20 cellular contexts compared by ENCODE assay signal in the genomic region with DNA sequence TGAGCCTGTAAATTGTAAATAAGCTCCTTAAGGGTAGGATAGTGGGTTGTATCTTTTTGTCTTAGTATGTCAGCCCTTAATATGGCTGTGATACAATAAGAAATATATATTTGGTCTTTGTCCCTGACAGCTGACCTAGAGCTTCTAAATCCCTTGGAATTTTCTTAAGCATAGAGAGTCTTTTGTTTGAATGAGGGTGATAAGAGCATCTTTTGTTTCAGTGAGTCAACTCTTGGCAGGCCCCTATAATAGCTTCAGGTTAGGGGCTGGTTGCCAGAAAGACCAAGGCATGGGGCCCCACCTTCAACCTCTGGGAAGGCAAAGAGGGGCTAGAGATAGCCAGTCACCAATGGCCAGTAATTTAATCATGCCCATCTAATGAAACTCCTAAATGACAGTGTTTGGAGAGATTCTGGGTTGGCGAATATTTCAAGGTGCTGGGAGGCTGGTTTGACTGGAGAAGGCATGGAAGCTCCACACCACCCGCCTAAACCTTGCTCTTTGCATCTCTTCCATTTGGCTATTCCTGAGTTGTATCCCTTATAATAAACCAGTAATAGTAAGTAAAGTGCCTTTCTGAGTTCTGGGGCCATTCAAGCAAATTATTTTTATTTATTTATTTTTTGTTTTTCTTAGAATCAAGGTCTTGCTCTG. TPM values are rescaled to one million over a fixed set of nuclear protein-coding genes. Genes with fewer than 3 reads are reported as not detected.
DNase-seq lines count a peak whose midpoint lies in the region; ATAC-seq and TF ChIP-seq lines count a peak whose summit lies in the region.
"Had no signal": no experiment of that assay in that cellular context is flagged by ENCODE, and none has a peak within 500 bp of the region (broad histone marks: within the 10 kb centered on the region; RNA-seq: fewer than 3 reads in every experiment).

No MANE protein-coding gene starts in this region.

- no peak overlapping the region for H2BK120ac ChIP-seq in trophoblast cell (ENCODE audit: insufficient read depth, low read length, poor library complexity)

- in situ Hi-C loops in brain microvascular endothelial cell (cut with HindIII; ENCODE audit: low pct_ligation_motif_present, low sequenced_read_pairs), result no loop called here

- H3K9me3 ChIP-seq in PC-9 (ENCODE audit: insufficient read depth, low read depth), result no peaks in the 10 kb centered on the region
- no peaks in the 10 kb centered on the region for H3K9me3 ChIP-seq in trophoblast cell (ENCODE audit: insufficient read depth, low read depth, low read length)
- H3K9me3 ChIP-seq: thyroid gland had no signal

- no peak overlapping the region for H3K14ac ChIP-seq in trophoblast cell (ENCODE audit: low read length)

- H4K12ac ChIP-seq in trophoblast cell (ENCODE audit: low read depth, low read length), result no peak overlapping the region

- no peak overlapping the region for H4K91ac ChIP-seq in trophoblast cell (ENCODE audit: low read depth, low read length)

- no peak overlapping the region for H3K4me3 ChIP-seq in GM23338
- H3K4me3 ChIP-seq in PC-9, result no peak overlapping the region
- no peak overlapping the region for H3K4me3 ChIP-seq in brain microvascular endothelial cell (ENCODE audit: low read depth, low read length)
- no peak overlapping the region for H3K4me3 ChIP-seq in trophoblast cell (ENCODE audit: low read depth, low read length)
- H3K4me3 ChIP-seq: hepatocyte, lung, thyroid gland had no signal

- no peak overlapping the region for H3K23ac ChIP-seq in trophoblast cell (ENCODE audit: low read length)

- H3K4me1 ChIP-seq in GM23338 (ENCODE audit: insufficient read depth) (peaks cover 10% of the 10 kb centered on the region), PC-9 (replicated peaks; ENCODE audit: insufficient read depth) (peaks cover 14% of the 10 kb centered on the region), trophoblast cell (ENCODE audit: control insufficient read depth in 1 of 2, insufficient read depth in 2 of 2, low read length in 2 of 2) (peaks cover 0 to 5% of the 10 kb centered on the region in 2 experiments)

- no peaks in the 10 kb centered on the region for H3K9me2 ChIP-seq in GM23338 (ENCODE audit: insufficient read depth)
- H3K9me2 ChIP-seq in PC-9 (ENCODE audit: insufficient read depth), result no peaks in the 10 kb centered on the region

- peaks cover 9% of the 10 kb centered on the region for H3K27me3 Mint-ChIP-seq in GM23338 (ENCODE audit: insufficient read depth, low read depth, poor library complexity)
- H3K27me3 Mint-ChIP-seq in activated T-cell treated with anti-CD3 and anti-CD28 coated beads, Interleukin-2, amount 50 U/mL, for 24 hours, result no peaks in the 10 kb centered on the region
- H3K27me3 Mint-ChIP-seq: activated CD4-positive, alpha-beta T cell treated with anti-CD3 and anti-CD28 coated beads, Interleukin-2, amount 10 ng/mL, durations not matched to agents 24 days and 14 days had no signal

- no CpG with 5 or more reads among the region's 2 CpGs for WGBS in trophoblast cell (ENCODE audit: extremely low coverage, insufficient coverage, insufficient read length)

- H3K27me3 ChIP-seq in GM23338 (ENCODE audit: insufficient read depth) (no peaks in the 10 kb centered on the region), PC-9 (ENCODE audit: insufficient read depth, low read depth) (no peaks in the 10 kb centered on the region), brain microvascular endothelial cell (replicated peaks) (no peaks in the 10 kb centered on the region), trophoblast cell (ENCODE audit: insufficient read depth, low read length) (no peaks in the 10 kb centered on the region)
- H3K27me3 ChIP-seq: hepatocyte, thyroid gland had no signal

- no peak overlapping the region for H2BK5ac ChIP-seq in trophoblast cell (ENCODE audit: low read depth, low read length, poor library complexity)

- no peak overlapping the region for H3K27ac Mint-ChIP-seq in GM23338
- no peak overlapping the region for H3K27ac Mint-ChIP-seq in activated T-cell treated with anti-CD3 and anti-CD28 coated beads, Interleukin-2, amount 50 U/mL, for 24 hours
- H3K27ac Mint-ChIP-seq: activated CD4-positive, alpha-beta T cell treated with anti-CD3 and anti-CD28 coated beads, Interleukin-2, amount 10 ng/mL, durations not matched to agents 24 days and 14 days; CD8-positive, alpha-beta T cell had no signal

- POLR2A ChIA-PET in PC-9 (lab: Charles Lee; ENCODE audit: unreplicated experiment), result interaction anchor here (0.5 to 0.8 kb wide), 3 partner anchors 9 to 432 kb away, joined by 4 to 14 read pairs (median 6); partner anchors contain the start of gene PALS1

- no peak overlapping the region for H4K8ac ChIP-seq in trophoblast cell (ENCODE audit: low read depth, low read length)

- no peak overlapping the region for H3K4me3 Mint-ChIP-seq in GM23338
- H3K4me3 Mint-ChIP-seq in activated T-cell treated with anti-CD3 and anti-CD28 coated beads, Interleukin-2, amount 50 U/mL, for 24 hours, result no peak overlapping the region
- H3K4me3 Mint-ChIP-seq: activated CD4-positive, alpha-beta T cell treated with anti-CD3 and anti-CD28 coated beads, Interleukin-2, amount 10 ng/mL, durations not matched to agents 24 days and 14 days; CD8-positive, alpha-beta T cell had no signal

- H3K4me1 Mint-ChIP-seq in GM23338, result peaks cover 15% of the 10 kb centered on the region
- H3K4me1 Mint-ChIP-seq in activated T-cell treated with anti-CD3 and anti-CD28 coated beads, Interleukin-2, amount 50 U/mL, for 24 hours (ENCODE audit: low read depth), result peaks cover 34% of the 10 kb centered on the region

- H3K79me2 ChIP-seq in GM23338 (replicated peaks; ENCODE audit: insufficient read depth) (peaks cover 99% of the 10 kb centered on the region), PC-9 (ENCODE audit: low read depth) (peaks cover 94% of the 10 kb centered on the region), trophoblast cell (ENCODE audit: control insufficient read depth, insufficient read depth, low read length, poor library complexity) (peaks cover 6% of the 10 kb centered on the region)

- H3K79me1 ChIP-seq in trophoblast cell (ENCODE audit: low read length), result peaks cover 2% of the 10 kb centered on the region

- peaks cover 3% of the 10 kb centered on the region; the same call in 1 of the 3 replicates for H3K36me3 Mint-ChIP-seq in GM23338 (ENCODE audit: low read depth)
- peaks cover 3% of the 10 kb centered on the region for H3K36me3 Mint-ChIP-seq in activated T-cell treated with anti-CD3 and anti-CD28 coated beads, Interleukin-2, amount 50 U/mL, for 24 hours (ENCODE audit: low read depth)

- DNase-seq in GM23338 (ENCODE audit: low spot score) (peak; percentile 24), PC-9 (peak; percentile 51 to 56), brain microvascular endothelial cell (peak; percentile 32), trophoblast cell (no peak), islet precursor cell (no peak), SHP77 (lab: John Stamatoyannopoulos, UW) (no peak)
- DNase-seq in activated T-cell treated with anti-CD3 and anti-CD28 coated beads, Interleukin-2, amount 50 U/mL, for 24 hours, result no peak
- no peak for DNase-seq in activated CD4-positive, alpha-beta T cell treated with anti-CD3 and anti-CD28 coated beads, Interleukin-2, amount 50 U/mL, for 4 hours
- DNase-seq: activated CD4-positive, alpha-beta T cell treated with anti-CD3 and anti-CD28 coated beads, Interleukin-2, amount 10 ng/mL, durations not matched to agents 24 days and 14 days; activated CD8-positive, alpha-beta memory T cell treated with anti-CD3 and anti-CD28 coated beads, Interleukin-2, amount 50 U/mL, for 4 hours; amygdala; CD8-positive, alpha-beta T cell; NCI-H146; NCI-H748 treated with DMSO at 0.1 percent for 48 hours; OCI-M1; stimulated activated CD4-positive, alpha-beta T cell treated with anti-CD3 and anti-CD28 coated beads, Interleukin-1b, Interleukin-23, amount 100 ng/mL, for 48 hours; stimulated activated naive CD4-positive, alpha-beta T cell; thyroid gland had no signal

- no peak overlapping the region for H2BK12ac ChIP-seq in trophoblast cell (ENCODE audit: low read length)

- peak; percentile 47; the same call in 2 of the 3 replicates for ATAC-seq in GM23338
- ATAC-seq: CD8-positive, alpha-beta T cell had no signal

- peak overlapping the region; percentile 58 for H3K4ac ChIP-seq in trophoblast cell (ENCODE audit: low read depth, low read length)

- no peak overlapping the region for H3K27ac ChIP-seq in GM23338 (ENCODE audit: low read depth)
- no peak overlapping the region for H3K27ac ChIP-seq in PC-9
- H3K27ac ChIP-seq in brain microvascular endothelial cell, result no peak overlapping the region
- no peak overlapping the region for H3K27ac ChIP-seq in trophoblast cell (ENCODE audit: low read depth, low read length)
- H3K27ac ChIP-seq: hepatocyte, thyroid gland had no signal

- H3F3A ChIP-seq in GM23338 (replicated peaks; ENCODE audit: low read depth), result no peaks in the 10 kb centered on the region
- no peaks in the 10 kb centered on the region; the same call in 1 of the 2 replicates for H3F3A ChIP-seq in PC-9 (ENCODE audit: insufficient read depth, low read depth)

- CTCF ChIA-PET in PC-9 (lab: Charles Lee), result interaction anchor here (0.7 to 1.7 kb wide), 2 partner anchors 39 to 65 kb away, joined by 3 to 5 read pairs; no protein-coding TSS in a partner anchor

- H2AK5ac ChIP-seq in trophoblast cell (ENCODE audit: low read length), result no peak overlapping the region

- H3K4me2 ChIP-seq in GM23338 (no peak overlapping the region), PC-9 (no peak overlapping the region), trophoblast cell (ENCODE audit: low read length) (peak overlapping the region; percentile 12)

- H2AFZ ChIP-seq in GM23338 (no peak overlapping the region), PC-9 (no peak overlapping the region), trophoblast cell (ENCODE audit: insufficient read depth, low read length, poor library complexity) (no peak overlapping the region)
- H2AFZ ChIP-seq: hepatocyte had no signal

- no peaks in the 10 kb centered on the region for H3K9me3 Mint-ChIP-seq in GM23338
- no peaks in the 10 kb centered on the region for H3K9me3 Mint-ChIP-seq in activated T-cell treated with anti-CD3 and anti-CD28 coated beads, Interleukin-2, amount 50 U/mL, for 24 hours
- H3K9me3 Mint-ChIP-seq: activated CD4-positive, alpha-beta T cell treated with anti-CD3 and anti-CD28 coated beads, Interleukin-2, amount 10 ng/mL, durations not matched to agents 24 days and 14 days; CD8-positive, alpha-beta T cell had no signal

- H4K20me1 ChIP-seq in GM23338 (replicated peaks; ENCODE audit: insufficient read depth) (peaks cover 10% of the 10 kb centered on the region; the same call in 1 of the 2 replicates), PC-9 (ENCODE audit: insufficient read depth) (peaks cover 29% of the 10 kb centered on the region)

- no TSS peak for BruUV-seq in PC-9 (replicated peaks; lab: Mats Ljungman, UMichigan)

- H3K9ac ChIP-seq in trophoblast cell (ENCODE audit: low read length), result no peak overlapping the region

- TF ChIP-seq CTCF in GM23338 (conservative IDR thresholded peaks at IDR 0.05; ENCODE audit: low read depth in 2 of 2) (no peak), PC-9 (conservative IDR thresholded peaks at IDR 0.05) (no peak), brain microvascular endothelial cell (IDR thresholded peaks at IDR 0.05; ENCODE audit: low read depth, low read length, missing control alignments) (no peak)

- H3K18ac ChIP-seq in trophoblast cell (ENCODE audit: low read length), result no peak overlapping the region

- H3K36me3 ChIP-seq in GM23338 (ENCODE audit: insufficient read depth) (no peaks in the 10 kb centered on the region), PC-9 (ENCODE audit: low read depth) (no peaks in the 10 kb centered on the region; the same call in 1 of the 2 replicates), brain microvascular endothelial cell (replicated peaks) (no peaks in the 10 kb centered on the region), trophoblast cell (ENCODE audit: control insufficient read depth in 1 of 2, insufficient read depth in 2 of 2, low read length in 2 of 2) (no peaks in the 10 kb centered on the region)
- H3K36me3 ChIP-seq: thyroid gland had no signal

- intact Hi-C loops in PC-9 (cut with micrococcal nuclease; ENCODE audit: unreplicated experiment), result no loop called here

RNA-seq across cellular contexts. Expression of gene PALS1, which starts 10.5 kb away (rescaled TPM):
- total RNA-seq in GM23338 (2014; rRNA removed; shearing (Covaris generic)), result 22.0 and 26.7 TPM in 2 replicates
- 9.0 and 9.1 TPM in 2 replicates for polyA plus RNA-seq in GM23338 (2016; fragmentation: Nextera tagmentation; extraction: Ambion mirVana)
- total RNA-seq in PC-9 (2021), result 73.7 and 94.7 TPM in 2 replicates
- polyA plus RNA-seq in trophoblast cell (2013), result 17.8 and 18.6 TPM in 2 replicates

Comparison
In these comparisons a context has a peak if more than half of its experiments do, and no peak if none do; other contexts are left out.
1. DNase-seq: peak in GM23338 (single experiment), PC-9 (2 of 2) and brain microvascular endothelial cell (single experiment); none in trophoblast cell (0 of 2), activated T-cell treated with anti-CD3 and anti-CD28 coated beads, Interleukin-2, amount 50 U/mL, for 24 hours (single experiment), islet precursor cell (single experiment), activated CD4-positive, alpha-beta T cell treated with anti-CD3 and anti-CD28 coated beads, Interleukin-2, amount 50 U/mL, for 4 hours (0 of 2) and SHP77 (0 of 2).